ENCODE assay signal across 15 cellular contexts in the genomic region with DNA sequence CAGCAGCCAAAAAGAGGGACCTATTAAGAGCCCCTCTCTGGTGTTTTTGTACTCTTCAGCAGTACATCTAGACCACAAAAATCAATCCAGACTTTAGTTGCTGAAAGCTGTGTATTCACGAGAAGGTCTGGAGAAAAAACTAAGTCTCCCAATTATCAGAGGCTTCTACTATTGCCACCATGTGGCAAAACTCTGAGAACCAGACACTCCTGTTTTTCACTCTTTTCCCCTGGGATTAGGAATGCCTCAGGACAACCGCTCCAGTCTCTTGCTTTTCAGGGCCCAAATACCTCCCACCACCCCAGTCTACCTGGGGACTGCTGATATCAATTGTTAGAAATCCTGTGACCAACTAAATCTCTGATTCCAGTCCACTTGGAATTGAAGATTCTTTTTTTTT. TPM values are rescaled to one million over a fixed set of nuclear protein-coding genes. Genes with fewer than 3 reads are reported as not detected.
DNase-seq lines count a peak whose midpoint lies in the region; ATAC-seq, FAIRE-seq and TF ChIP-seq lines count a peak whose summit lies in the region.
"Had no signal": no experiment of that assay in that cellular context is flagged by ENCODE, and none has a peak within 500 bp of the region (broad histone marks: within the 10 kb centered on the region; RNA-seq: fewer than 3 reads in every experiment).

No MANE protein-coding gene starts in this region.

- H3K27me3 ChIP-seq in left ventricle myocardium inferior (ENCODE audit: low read depth): peaks cover 18% of the 10 kb centered on the region
- no peaks in the 10 kb centered on the region for H3K27me3 ChIP-seq in right cardiac atrium (ENCODE audit: control insufficient read depth, insufficient read depth)
- H3K27me3 ChIP-seq in adipocyte (replicated peaks; ENCODE audit: control insufficient read depth, insufficient read depth, low read length): peaks cover 16% of the 10 kb centered on the region
- no peaks in the 10 kb centered on the region for H3K27me3 ChIP-seq in uterus

- no peak for TF ChIP-seq POLR2A in uterus (IDR thresholded peaks at IDR 0.05)

- intact Hi-C loops in left ventricle myocardium inferior (cut with micrococcal nuclease): no loop called here
- intact Hi-C loops in right cardiac atrium (cut with DNase I): no loop called here
- intact Hi-C loops in kidney (cut with DNase I): no loop called here
- intact Hi-C loops in uterus (cut with DNase I; ENCODE audit: low total_unique reads): no loop called here

- FAIRE-seq in kidney (lab: Jason Lieb, UNC): no peak
- FAIRE-seq: colon, GM12878 had no signal

- H3K4me1 ChIP-seq in left ventricle myocardium inferior (no peaks in the 10 kb centered on the region), right cardiac atrium (ENCODE audit: control insufficient read depth, insufficient read depth, low read length) (no peaks in the 10 kb centered on the region), adipocyte (ENCODE audit: control insufficient read depth, insufficient read depth, low read length) (no peaks in the 10 kb centered on the region), kidney (ENCODE audit: control insufficient read depth in 1 of 2, insufficient read depth in 1 of 2, low read depth in 1 of 2, low read length in 2 of 2) (no peaks in the 10 kb centered on the region), uterus (no peaks in the 10 kb centered on the region)
- H3K4me1 ChIP-seq: upper lobe of right lung had no signal

- 29% methylated on average over 2 of the region's 2 CpGs for WGBS in right cardiac atrium

- no peaks in the 10 kb centered on the region for H3K36me3 ChIP-seq in left ventricle myocardium inferior
- H3K36me3 ChIP-seq in adipocyte (ENCODE audit: control insufficient read depth, insufficient read depth, low read length, severe bottlenecking): no peaks in the 10 kb centered on the region
- no peaks in the 10 kb centered on the region for H3K36me3 ChIP-seq in kidney (ENCODE audit: control insufficient read depth in 1 of 2, insufficient read depth in 2 of 2, low read length in 2 of 2)
- H3K36me3 ChIP-seq in uterus: no peaks in the 10 kb centered on the region
- H3K36me3 ChIP-seq: upper lobe of right lung had no signal

- TF ChIP-seq CTCF in left ventricle myocardium inferior (IDR thresholded peaks at IDR 0.05; ENCODE audit: borderline replicate concordance) (peak; percentile 55), kidney (IDR thresholded peaks at IDR 0.05; ENCODE audit: borderline replicate concordance, extremely low read depth, insufficient read depth) (peak; percentile 9), uterus (IDR thresholded peaks at IDR 0.05) (no peak)

- H3K4me3 ChIP-seq in left ventricle myocardium inferior: no peak overlapping the region
- H3K4me3 ChIP-seq in right cardiac atrium (ENCODE audit: low read length): no peak overlapping the region
- H3K4me3 ChIP-seq in adipocyte (ENCODE audit: low read length): no peak overlapping the region
- H3K4me3 ChIP-seq in kidney (ENCODE audit: low read length in 2 of 2): no peak overlapping the region
- no peak overlapping the region for H3K4me3 ChIP-seq in uterus
- H3K4me3 ChIP-seq: GM12878, upper lobe of right lung had no signal

- no peak for ATAC-seq in right cardiac atrium
- no peak for ATAC-seq in HG02571 (IDR thresholded peaks at IDR 0.05; ENCODE audit: unreplicated experiment)
- ATAC-seq: GM12878, upper lobe of right lung had no signal

- H3K9me3 ChIP-seq in left ventricle myocardium inferior (replicated peaks) (peaks cover 4% of the 10 kb centered on the region), right cardiac atrium (ENCODE audit: control insufficient read depth, low read length) (peaks cover 1% of the 10 kb centered on the region), adipocyte (ENCODE audit: control insufficient read depth, low read length) (no peaks in the 10 kb centered on the region), kidney (ENCODE audit: control insufficient read depth in 1 of 2, low read length in 2 of 2) (no peaks in the 10 kb centered on the region), uterus (no peaks in the 10 kb centered on the region)
- H3K9me3 ChIP-seq: upper lobe of right lung had no signal

- no peak overlapping the region for H3K9ac ChIP-seq in adipocyte (ENCODE audit: low read length)
- H3K9ac ChIP-seq in kidney (ENCODE audit: low read length in 2 of 2): no peak overlapping the region

- H3K27ac ChIP-seq in left ventricle myocardium inferior (replicated peaks): no peak overlapping the region
- no peak overlapping the region for H3K27ac ChIP-seq in right cardiac atrium (ENCODE audit: low read length)
- no peak overlapping the region for H3K27ac ChIP-seq in kidney (ENCODE audit: low read depth in 2 of 2, low read length in 2 of 2)
- no peak overlapping the region for H3K27ac ChIP-seq in uterus
- H3K27ac ChIP-seq: upper lobe of right lung had no signal

- no peak for DNase-seq in left ventricle myocardium inferior
- no peak for DNase-seq in right cardiac atrium
- peak; percentile 20 for DNase-seq in adipocyte (ENCODE audit: low read depth)
- no peak for DNase-seq in kidney
- DNase-seq in HCEC 1CT: no peak
- DNase-seq in uterus: no peak
- no peak for DNase-seq in NK-92 (lab: John Stamatoyannopoulos, UW; ENCODE audit: unreplicated experiment)
- DNase-seq: activated naive CD8-positive, alpha-beta T cell treated with anti-CD3 and anti-CD28 coated beads for 36 hours; NCI-H1105 treated with DMSO at 0.1 percent for 48 hours; NCI-H69; SIG-M5; upper lobe of right lung had no signal

RNA-seq across cellular contexts. Expression of a gene that starts 30.1 kb away (rescaled TPM):
- total RNA-seq in left ventricle myocardium inferior (10.0 TPM), right cardiac atrium (10 to 100 TPM in 1 of 4 donors, 1 to 10 TPM in 3; 8.5 to 11.0 (median 9.6) TPM), kidney (9.9 TPM), uterus (10 to 100 TPM in 2 of 4 donors, 1 to 10 TPM in 2; 4.7 to 32.6 (median 10.0) TPM)
- polyA plus RNA-seq in right cardiac atrium (5.6 TPM), kidney (ENCODE audit: insufficient read depth, low read depth, low replicate concordance) (4.0 TPM)

Comparison
In these comparisons a context has a peak if more than half of its experiments do, and no peak if none do; other contexts are left out.
1. CTCF ChIP-seq: peak in left ventricle myocardium inferior (single experiment) and kidney (single experiment); none in uterus (0 of 4).